1 cellular context compared by ENCODE assay signal in genomic region chr16:88773812-88774291, GRCh38.
TF ChIP-seq lines count a peak whose summit lies in the region.

No MANE protein-coding gene starts in this region.

TF ChIP-seq in K562, 482 proteins besides CTCF, POLR2A, EP300 and RAD21 (continued from another document and continues in another):
- TF ChIP-seq E2F5 (CRISPR knock-in tag; IDR thresholded peaks at IDR 0.05), result no peak
- no peak for TF ChIP-seq KDM4B (IDR thresholded peaks at IDR 0.05; ENCODE audit: borderline replicate concordance in 2 of 2, low read depth in 1 of 2)
- TF ChIP-seq ILK (tag; IDR thresholded peaks at IDR 0.05; ENCODE audit: borderline replicate concordance, low read depth), result no peak
- no peak for TF ChIP-seq TRIM25 (IDR thresholded peaks at IDR 0.05; ENCODE audit: borderline replicate concordance)
- TF ChIP-seq YY1 (IDR thresholded peaks at IDR 0.05; ENCODE audit: borderline replicate concordance in 1 of 3, control insufficient read depth in 1 of 3, extremely low read depth in 1 of 3, insufficient read depth in 3 of 3, insufficient read length in 1 of 3, insufficient replicate concordance in 2 of 3, low read depth in 1 of 3, low read length in 2 of 3), result peak in 1 of 3 experiments; percentile 69
- TF ChIP-seq MYC (IDR thresholded peaks at IDR 0.05; ENCODE audit: low read depth, low read length), result peak; percentile 82
- TF ChIP-seq MYC (CRISPR knock-in tag; IDR thresholded peaks at IDR 0.05; ENCODE audit: borderline replicate concordance, low read depth), result no peak
- no peak for TF ChIP-seq TAF7 (tag; IDR thresholded peaks at IDR 0.05)
- no peak for TF ChIP-seq ZNF347 (CRISPR knock-in tag; IDR thresholded peaks at IDR 0.05; ENCODE audit: low read depth)
- no peak for TF ChIP-seq BMI1 (IDR thresholded peaks at IDR 0.05; ENCODE audit: low read length)
- TF ChIP-seq RREB1 (CRISPR knock-in tag; IDR thresholded peaks at IDR 0.05), result peak; percentile 84; the same call in 1 of the 2 replicates
- peak; percentile 77 to 95; a peak in 3 of 4 replicates for TF ChIP-seq RCOR1 (IDR thresholded peaks at IDR 0.05; ENCODE audit: borderline replicate concordance in 1 of 2, low read depth in 2 of 2, low read length in 2 of 2)
- TF ChIP-seq NFIX (CRISPR knock-in tag; IDR thresholded peaks at IDR 0.05; ENCODE audit: low read depth), result no peak
- no peak for TF ChIP-seq ZNF277 (CRISPR knock-in tag; IDR thresholded peaks at IDR 0.05; ENCODE audit: borderline replicate concordance)
- TF ChIP-seq ELF4 (CRISPR knock-in tag; IDR thresholded peaks at IDR 0.05), result peak; percentile 91
- no peak for TF ChIP-seq ZNF668 (CRISPR knock-in tag; IDR thresholded peaks at IDR 0.05)
- peak; percentile 76; the same call in 1 of the 2 replicates for TF ChIP-seq ZNF449 (CRISPR knock-in tag; IDR thresholded peaks at IDR 0.05)
- TF ChIP-seq PURB (CRISPR knock-in tag; IDR thresholded peaks at IDR 0.05; ENCODE audit: low read depth), result no peak
- peak; percentile 51; the same call in 1 of the 2 replicates for TF ChIP-seq ZNF511 (CRISPR knock-in tag; IDR thresholded peaks at IDR 0.05)
- TF ChIP-seq ESRRB (CRISPR knock-in tag; IDR thresholded peaks at IDR 0.05; ENCODE audit: borderline replicate concordance), result no peak
- peak; percentile 58; the same call in 1 of the 2 replicates for TF ChIP-seq JUN (IDR thresholded peaks at IDR 0.05; ENCODE audit: borderline replicate concordance, low read depth, low read length)
- no peak for TF ChIP-seq JUN (CRISPR knock-in tag; IDR thresholded peaks at IDR 0.05; ENCODE audit: borderline replicate concordance)
- TF ChIP-seq PHF21A (IDR thresholded peaks at IDR 0.05; ENCODE audit: borderline replicate concordance, low read depth), result peak; percentile 61; the same call in 1 of the 2 replicates
- peak; percentile 49 for TF ChIP-seq ZNF239 (CRISPR knock-in tag; IDR thresholded peaks at IDR 0.05)
- TF ChIP-seq SLC30A9 (CRISPR knock-in tag; IDR thresholded peaks at IDR 0.05), result no peak
- peak; percentile 96 for TF ChIP-seq CCNT2 (IDR thresholded peaks at IDR 0.05; ENCODE audit: borderline replicate concordance, extremely low read depth, insufficient read length, low read depth, low read length)
- TF ChIP-seq TSHZ1 (CRISPR knock-in tag; IDR thresholded peaks at IDR 0.05), result no peak
- TF ChIP-seq ZNF655 (CRISPR knock-in tag; IDR thresholded peaks at IDR 0.05), result no peak
- TF ChIP-seq HDAC2 (IDR thresholded peaks at IDR 0.05), result peak; percentile 98
- no peak for TF ChIP-seq GTF2F1 (IDR thresholded peaks at IDR 0.05; ENCODE audit: low read depth, low read length)
- TF ChIP-seq CCAR2 (IDR thresholded peaks at IDR 0.05; ENCODE audit: low read depth, low read length), result no peak
- TF ChIP-seq CBX2 (IDR thresholded peaks at IDR 0.05; ENCODE audit: insufficient read depth, low read length, poor library complexity, severe bottlenecking), result no peak
- peak; percentile 25; the same call in 1 of the 2 replicates for TF ChIP-seq MAFK (IDR thresholded peaks at IDR 0.05; ENCODE audit: low read length)
- peak; percentile 84; the same call in 1 of the 2 replicates for TF ChIP-seq PTBP1 (IDR thresholded peaks at IDR 0.05; ENCODE audit: low read depth, low read length)
- 0 out of 2 replicates have a peak, but pooled peaks have one; percentile 59 for TF ChIP-seq NR2C2 (CRISPR knock-in tag; IDR thresholded peaks at IDR 0.05)
- TF ChIP-seq NR2C2 (tag; IDR thresholded peaks at IDR 0.05), result peak; percentile 48; the same call in 1 of the 2 replicates
- TF ChIP-seq ZNF3 (CRISPR knock-in tag; IDR thresholded peaks at IDR 0.05), result no peak
- TF ChIP-seq SPI1 (IDR thresholded peaks at IDR 0.05; ENCODE audit: borderline replicate concordance, low read depth, low read length), result no peak
- TF ChIP-seq ZNF324 (CRISPR knock-in tag; IDR thresholded peaks at IDR 0.05), result 0 out of 2 replicates have a peak, but pooled peaks have one; percentile 31
- TF ChIP-seq TAF15 (IDR thresholded peaks at IDR 0.05; ENCODE audit: low read depth, low read length), result no peak
- TF ChIP-seq MEF2D (tag; conservative IDR thresholded peaks at IDR 0.05; ENCODE audit: low read depth), result 0 out of 2 replicates have a peak, but pooled peaks have one; percentile 46
- TF ChIP-seq EZH2 (IDR thresholded peaks at IDR 0.05; ENCODE audit: borderline replicate concordance, low read depth, low read length), result no peak
- TF ChIP-seq SNAPC5 (CRISPR knock-in tag; IDR thresholded peaks at IDR 0.05), result no peak
- no peak for TF ChIP-seq PATZ1 (CRISPR knock-in tag; IDR thresholded peaks at IDR 0.05; ENCODE audit: borderline replicate concordance)
